ENCODE assay signal across 19 cellular contexts in genomic region chr1:55690366-55690765, GRCh38.
"Had no signal": no experiment of that assay in that cellular context is flagged by ENCODE, and none has a peak within 500 bp of the region (broad histone marks: within the 10 kb centered on the region; RNA-seq: fewer than 3 reads in every experiment).

No MANE protein-coding gene starts in this region.

- DNase-seq: activated CD4-positive, alpha-beta T cell treated with anti-CD3 and anti-CD28 coated beads, Interleukin-2, amount 10 ng/mL, durations not matched to agents 7 days and 5 days; activated CD4-positive, CD25-positive, alpha-beta regulatory T cell treated with anti-CD3 and anti-CD28 coated beads, Interleukin-2, amount 50 U/mL, for 72 hours; activated CD8-positive, alpha-beta memory T cell treated with anti-CD3 and anti-CD28 coated beads, Interleukin-2, amount 10 ng/mL, durations not matched to agents 7 days and 5 days; activated CD8-positive, alpha-beta T cell treated with anti-CD3 and anti-CD28 coated beads for 36 hours; activated gamma-delta T cell treated with Interleukin-2 at 50 U/mL for 16 hours; brain microvascular endothelial cell; effector memory CD4-positive, alpha-beta T cell; head of caudate nucleus; nephron progenitor cell; right lobe of liver; small intestine; stimulated activated CD4-positive, alpha-beta T cell treated with anti-CD3 and anti-CD28 coated beads, Interleukin-2, amount 100 ng/mL, for 24 hours; stimulated activated naive CD8-positive, alpha-beta T cell treated with anti-CD3 and anti-CD28 coated beads, Interleukin-15, amount 100 ng/mL, for 72 hours; T-helper 1 cell; WERI-Rb-1 had no signal

- H2AFZ ChIP-seq: parathyroid adenoma had no signal

- ATAC-seq: activated CD8-positive, alpha-beta memory T cell treated with anti-CD3 and anti-CD28 coated beads, Interleukin-2, amount 10 ng/mL, durations not matched to agents 7 days and 5 days; activated CD8-positive, alpha-beta T cell treated with anti-CD3 and anti-CD28 coated beads for 36 hours; right lobe of liver; stimulated activated effector memory CD8-positive, alpha-beta T cell treated with anti-CD3 and anti-CD28 coated beads, Interleukin-12 subunit alpha, Interleukin-12 subunit beta, amount 100 ng/mL, for 72 hours; stimulated activated naive CD8-positive, alpha-beta T cell treated with anti-CD3 and anti-CD28 coated beads, Interleukin-15, amount 100 ng/mL, for 72 hours had no signal

- H3K36me3 ChIP-seq: ascending aorta, brain microvascular endothelial cell, gastrocnemius medialis, right lobe of liver, WERI-Rb-1 had no signal

- H3K4me1 ChIP-seq: right lobe of liver had no signal

- H3K27me3 ChIP-seq: ascending aorta, brain microvascular endothelial cell, gastrocnemius medialis, right lobe of liver had no signal

- H3K9me3 ChIP-seq: ascending aorta, gastrocnemius medialis, right lobe of liver had no signal

- H3K27ac ChIP-seq: ascending aorta, brain microvascular endothelial cell, gastrocnemius medialis, parathyroid adenoma, right lobe of liver, WERI-Rb-1 had no signal

- H3K4me3 ChIP-seq: ascending aorta, gastrocnemius medialis, right lobe of liver had no signal

- H3K79me2 ChIP-seq: parathyroid adenoma had no signal
